ENCODE assay signal across 1 cellular context in genomic region chr11:65180877-65181568, GRCh38.
TF ChIP-seq lines count a peak whose summit lies in the region.

No MANE protein-coding gene starts in this region.

TF ChIP-seq in HepG2, 621 proteins besides CTCF, POLR2A, EP300 and RAD21 (continued from another document and continues in another):
- TF ChIP-seq ZFP82 (CRISPR knock-in tag; IDR thresholded peaks at IDR 0.05; ENCODE audit: borderline replicate concordance) (no peak), ZKSCAN1 (IDR thresholded peaks at IDR 0.05; ENCODE audit: low read length) (no peak), JUND (CRISPR knock-in tag; IDR thresholded peaks at IDR 0.05) (no peak), ZMYM3 (CRISPR knock-in tag; IDR thresholded peaks at IDR 0.05) (peak; percentile 88), ZFX (CRISPR knock-in tag; IDR thresholded peaks at IDR 0.05; ENCODE audit: low read depth) (peak; percentile 63), NONO (IDR thresholded peaks at IDR 0.05) (no peak), NONO (CRISPR knock-in tag; conservative IDR thresholded peaks at IDR 0.05) (no peak; the same call in 1 of the 2 replicates), ZNF792 (CRISPR knock-in tag; IDR thresholded peaks at IDR 0.05) (no peak), AGO1 (IDR thresholded peaks at IDR 0.05; ENCODE audit: low read depth, low read length, poor library complexity, severe bottlenecking) (peak; percentile 33), GATAD2A (CRISPR knock-in tag; IDR thresholded peaks at IDR 0.05) (peak; percentile 59), ZBTB8A (CRISPR knock-in tag; IDR thresholded peaks at IDR 0.05; ENCODE audit: borderline replicate concordance, low read depth) (no peak), ARID4A (CRISPR knock-in tag; IDR thresholded peaks at IDR 0.05; ENCODE audit: borderline replicate concordance) (peak; percentile 77; the same call in 1 of the 2 replicates), DPF2 (CRISPR knock-in tag; IDR thresholded peaks at IDR 0.05; ENCODE audit: borderline replicate concordance, low read depth) (no peak), FOXK2 (IDR thresholded peaks at IDR 0.05) (no peak), PITX1 (CRISPR knock-in tag; IDR thresholded peaks at IDR 0.05) (no peak), MIXL1 (CRISPR knock-in tag; IDR thresholded peaks at IDR 0.05) (no peak), CREB3 (CRISPR knock-in tag; IDR thresholded peaks at IDR 0.05) (no peak), NRL (CRISPR knock-in tag; IDR thresholded peaks at IDR 0.05; ENCODE audit: borderline replicate concordance) (peak; percentile 64; the same call in 1 of the 2 replicates), ZBTB25 (CRISPR knock-in tag; IDR thresholded peaks at IDR 0.05) (peak; percentile 58; the same call in 1 of the 2 replicates), TGIF2 (CRISPR knock-in tag; IDR thresholded peaks at IDR 0.05) (0 out of 2 replicates have a peak, but pooled peaks have one; percentile 74), ZNF468 (CRISPR knock-in tag; IDR thresholded peaks at IDR 0.05) (no peak), STAT6 (CRISPR knock-in tag; IDR thresholded peaks at IDR 0.05; ENCODE audit: borderline replicate concordance) (no peak), TFDP1 (CRISPR knock-in tag; IDR thresholded peaks at IDR 0.05; ENCODE audit: borderline replicate concordance) (no peak; the same call in 1 of the 2 replicates), UBTF (CRISPR knock-in tag; IDR thresholded peaks at IDR 0.05) (peak; percentile 93), ZBTB34 (CRISPR knock-in tag; IDR thresholded peaks at IDR 0.05) (no peak), ZNF746 (CRISPR knock-in tag; IDR thresholded peaks at IDR 0.05) (peak; percentile 76), ERF (CRISPR knock-in tag; IDR thresholded peaks at IDR 0.05) (peak; percentile 50; the same call in 1 of the 2 replicates), TAF1 (CRISPR knock-in tag; IDR thresholded peaks at IDR 0.05) (peak; percentile 19; the same call in 1 of the 2 replicates), GMEB1 (CRISPR knock-in tag; IDR thresholded peaks at IDR 0.05; ENCODE audit: borderline replicate concordance) (peak; percentile 40; the same call in 1 of the 2 replicates), DMAP1 (CRISPR knock-in tag; IDR thresholded peaks at IDR 0.05) (peak; percentile 27; the same call in 1 of the 2 replicates), TP53 (CRISPR knock-in tag; conservative IDR thresholded peaks at IDR 0.05) (no peak), ATF1 (CRISPR knock-in tag; IDR thresholded peaks at IDR 0.05) (no peak), KAT7 (CRISPR knock-in tag; IDR thresholded peaks at IDR 0.05; ENCODE audit: borderline replicate concordance) (peak; percentile 30; the same call in 1 of the 2 replicates), SOX6 (IDR thresholded peaks at IDR 0.05) (no peak), SOX6 (CRISPR knock-in tag; IDR thresholded peaks at IDR 0.05) (peak; percentile 27; the same call in 1 of the 2 replicates), ZNF30 (CRISPR knock-in tag; IDR thresholded peaks at IDR 0.05) (no peak), PTBP1 (IDR thresholded peaks at IDR 0.05; ENCODE audit: low read depth, low read length, poor library complexity, severe bottlenecking) (no peak), ZNF597 (CRISPR knock-in tag; IDR thresholded peaks at IDR 0.05) (no peak), ZMYM2 (CRISPR knock-in tag; IDR thresholded peaks at IDR 0.05) (0 out of 2 replicates have a peak, but pooled peaks have one; percentile 42)
